In the genomic region with DNA sequence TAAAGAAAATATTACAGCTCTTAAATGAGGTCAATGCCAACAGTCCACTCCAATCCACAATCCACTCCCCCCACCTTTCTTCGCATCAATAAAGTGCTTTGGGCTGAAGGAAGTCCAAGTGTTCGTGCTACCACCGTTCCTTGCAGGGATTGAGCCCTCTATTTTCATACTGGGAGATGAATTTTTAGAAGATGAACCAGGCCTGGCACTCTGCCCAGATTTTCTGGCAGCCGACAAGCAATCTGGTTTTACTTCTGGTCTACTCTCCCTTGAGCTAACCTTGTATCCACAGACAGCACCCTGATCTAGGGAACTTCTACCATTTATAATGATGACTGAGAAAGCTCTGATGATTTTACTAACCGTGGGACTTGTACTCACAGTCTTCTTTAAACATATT, we compare ENCODE assay signal across 8 cellular contexts.
DNase-seq lines count a peak whose midpoint lies in the region; ATAC-seq and TF ChIP-seq lines count a peak whose summit lies in the region.

No MANE protein-coding gene starts in this region.

- no peaks in the 10 kb centered on the region for H3K9me3 ChIP-seq in effector memory CD4-positive, alpha-beta T cell (ENCODE audit: control insufficient read depth, low read length)

- ATAC-seq in left lobe of liver = peak; percentile 22
- ATAC-seq in GM18511 (IDR thresholded peaks at IDR 0.05; ENCODE audit: unreplicated experiment) = no peak
- no peak for ATAC-seq in GM21619 (IDR thresholded peaks at IDR 0.05; ENCODE audit: unreplicated experiment)

- H3K4me1 Mint-ChIP-seq in brain = peaks cover 66% of the 10 kb centered on the region

- H3K27me3 Mint-ChIP-seq in brain = no peaks in the 10 kb centered on the region

- no peak overlapping the region for H3K27ac ChIP-seq in effector memory CD4-positive, alpha-beta T cell (ENCODE audit: insufficient read depth, low read length, poor library complexity, severe bottlenecking)

- no peaks in the 10 kb centered on the region for H3K4me1 ChIP-seq in effector memory CD4-positive, alpha-beta T cell (ENCODE audit: control insufficient read depth, insufficient read depth, low read length, poor library complexity, severe bottlenecking)

- no peak overlapping the region for H3K4me3 ChIP-seq in effector memory CD4-positive, alpha-beta T cell (ENCODE audit: insufficient read depth, low read depth, low read length, poor library complexity, severe bottlenecking)

- H3K4me3 Mint-ChIP-seq in brain = peak overlapping the region in 3 of 5 experiments; percentile 12 to 65 (median 59)

- no peaks in the 10 kb centered on the region for H3K36me3 Mint-ChIP-seq in brain

- peak overlapping the region in 4 of 5 experiments; percentile 68 to 92 (median 86) for H3K27ac Mint-ChIP-seq in brain

- no peaks in the 10 kb centered on the region for H3K27me3 ChIP-seq in effector memory CD4-positive, alpha-beta T cell (replicated peaks; ENCODE audit: control insufficient read depth, insufficient read depth, low read length, poor library complexity, severe bottlenecking)

- no peaks in the 10 kb centered on the region for H3K9me3 Mint-ChIP-seq in brain

- H3K36me3 ChIP-seq in effector memory CD4-positive, alpha-beta T cell (ENCODE audit: control insufficient read depth, insufficient read depth, low read length) = peaks cover 4% of the 10 kb centered on the region

- DNase-seq in AG20443 (ENCODE audit: low spot score) (peak; percentile 69), NCI-H1105 treated with DMSO at 0.1 percent for 48 hours (lab: John Stamatoyannopoulos, UW) (peak; percentile 86), left lobe of liver (ENCODE audit: low spot score) (peak; percentile 61), SIG-M5 (lab: John Stamatoyannopoulos, UW) (no peak)
- DNase-seq in effector memory CD4-positive, alpha-beta T cell = no peak

- no peak for TF ChIP-seq CTCF in brain (conservative IDR thresholded peaks at IDR 0.05)

Comparison
In these comparisons a context has a peak if more than half of its experiments do, and no peak if none do; other contexts are left out.
1. DNase-seq: peak in AG20443 (single experiment), NCI-H1105 treated with DMSO at 0.1 percent for 48 hours (single experiment) and left lobe of liver (single experiment); none in SIG-M5 (single experiment) and effector memory CD4-positive, alpha-beta T cell (0 of 3).